In the genomic region with DNA sequence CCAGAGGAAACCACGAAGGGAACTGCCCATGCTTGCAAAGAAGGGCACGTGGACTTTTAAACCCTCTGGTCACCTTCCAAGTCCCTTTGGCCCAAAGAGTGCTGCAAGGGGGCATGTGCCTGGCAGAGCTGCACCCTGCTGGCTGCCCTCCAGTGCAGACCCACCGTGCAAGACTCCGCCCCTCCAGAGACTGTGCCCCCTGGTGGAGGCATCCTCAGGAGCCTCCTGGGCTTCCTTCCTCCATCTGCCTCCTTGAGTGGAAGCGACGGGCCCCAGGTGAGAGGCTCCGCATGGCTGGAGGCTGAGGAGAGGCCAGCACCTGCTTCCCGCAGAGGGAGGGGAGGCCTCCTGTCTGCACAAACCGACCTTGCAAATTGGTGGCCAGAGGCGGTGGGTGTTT, we compare ENCODE assay signal across 10 cellular contexts.
DNase-seq lines count a peak whose midpoint lies in the region; ATAC-seq and TF ChIP-seq lines count a peak whose summit lies in the region.
"Had no signal": no experiment of that assay in that cellular context is flagged by ENCODE, and none has a peak within 500 bp of the region (broad histone marks: within the 10 kb centered on the region; RNA-seq: fewer than 3 reads in every experiment).

No MANE protein-coding gene starts in this region.

- no peak overlapping the region for H3K27ac ChIP-seq in AG04450 (ENCODE audit: low read depth, low read length)
- no peak overlapping the region for H3K27ac ChIP-seq in HEK293 (ENCODE audit: extremely low read depth, low read depth, low read length)
- H3K27ac ChIP-seq: HL-60 had no signal

- no peak overlapping the region for H3K4me3 Mint-ChIP-seq in activated T-cell treated with anti-CD3 and anti-CD28 coated beads, Interleukin-2, amount 50 U/mL, for 24 hours

- POLR2A ChIA-PET in AG04450 (lab: Yijun Ruan, JAX): no interaction called here
- POLR2A ChIA-PET in HEK293 (lab: Yijun Ruan, JAX): no interaction called here

- H3K9me3 ChIP-seq in AG04450 (ENCODE audit: control insufficient read depth, insufficient read depth, low read length) (no peaks in the 10 kb centered on the region; the same call in 1 of the 2 replicates), HEK293 (ENCODE audit: control insufficient read depth, insufficient read depth, low read depth, low read length) (no peaks in the 10 kb centered on the region)

- H3K4me3 ChIP-seq in AG04450 (ENCODE audit: low read depth, low read length) (no peak overlapping the region), HEK293 (ENCODE audit: low read depth, low read length) (no peak overlapping the region), kidney epithelial cell (ENCODE audit: low read depth, low read length) (no peak overlapping the region)

- no peaks in the 10 kb centered on the region for H3K4me1 Mint-ChIP-seq in activated T-cell treated with anti-CD3 and anti-CD28 coated beads, Interleukin-2, amount 50 U/mL, for 24 hours (ENCODE audit: low read depth)

- no peaks in the 10 kb centered on the region for H3K9me3 Mint-ChIP-seq in activated T-cell treated with anti-CD3 and anti-CD28 coated beads, Interleukin-2, amount 50 U/mL, for 24 hours

- peaks cover 11% of the 10 kb centered on the region for H3K27me3 Mint-ChIP-seq in activated T-cell treated with anti-CD3 and anti-CD28 coated beads, Interleukin-2, amount 50 U/mL, for 24 hours

- no peak overlapping the region for H3K27ac Mint-ChIP-seq in activated T-cell treated with anti-CD3 and anti-CD28 coated beads, Interleukin-2, amount 50 U/mL, for 24 hours

- DNase-seq in AG04450 (ENCODE audit: low read depth, low spot score): no peak
- DNase-seq in activated T-cell treated with anti-CD3 and anti-CD28 coated beads, Interleukin-2, amount 50 U/mL, for 24 hours: peak; percentile 54
- DNase-seq in kidney epithelial cell (ENCODE audit: low read depth): no peak
- DNase-seq in omental fat pad (ENCODE audit: low spot score): no peak
- DNase-seq in NCI-H146 (lab: John Stamatoyannopoulos, UW): no peak
- DNase-seq in foreskin melanocyte: no peak
- DNase-seq: hippocampal formation had no signal

- CTCF ChIA-PET in AG04450 (lab: Charles Lee): interaction anchor here (0.9 kb wide), 1 partner anchor 70 kb away, joined by 3 read pairs; no protein-coding TSS in a partner anchor
- CTCF ChIA-PET in HEK293 (lab: Yijun Ruan, JAX): interaction anchor here (0.6 to 1.2 kb wide), 4 partner anchors 8 to 1927 kb away, joined by 3 read pairs; no protein-coding TSS in a partner anchor

- no peaks in the 10 kb centered on the region for H3K4me1 ChIP-seq in HEK293 (ENCODE audit: control insufficient read depth, insufficient read depth, low read length)

- ATAC-seq in omental fat pad (ENCODE audit: low FRiP score) (no peak), GM19463 (IDR thresholded peaks at IDR 0.05; ENCODE audit: unreplicated experiment) (no peak)

- H3K36me3 Mint-ChIP-seq in activated T-cell treated with anti-CD3 and anti-CD28 coated beads, Interleukin-2, amount 50 U/mL, for 24 hours (ENCODE audit: low read depth): no peaks in the 10 kb centered on the region

- TF ChIP-seq CTCF in AG04450 (IDR thresholded peaks at IDR 0.05; ENCODE audit: low read depth, low read length) (peak; percentile 22; the same call in 1 of the 2 replicates), HEK293 (tag by site-specific recombination; IDR thresholded peaks at IDR 0.05) (peak; percentile 66), kidney epithelial cell (IDR thresholded peaks at IDR 0.05; ENCODE audit: insufficient read depth, low read length, poor library complexity, severe bottlenecking) (peak; percentile 27), omental fat pad (IDR thresholded peaks at IDR 0.05) (no peak)

- H3K27me3 ChIP-seq in AG04450 (ENCODE audit: control insufficient read depth, insufficient read depth, low read length) (peaks cover 48% of the 10 kb centered on the region), kidney epithelial cell (ENCODE audit: control insufficient read depth, insufficient read depth, low read length) (peaks cover 15% of the 10 kb centered on the region)

- H3K36me3 ChIP-seq in HEK293 (ENCODE audit: control insufficient read depth in 2 of 2, insufficient read depth in 1 of 2, low read length in 2 of 2) (no peaks in the 10 kb centered on the region), kidney epithelial cell (ENCODE audit: control insufficient read depth, insufficient read depth, low read length) (no peaks in the 10 kb centered on the region)

TF ChIP-seq in HEK293, 187 proteins besides CTCF, POLR2A, EP300 and RAD21:
- TF ChIP-seq ZNF624 (tag by site-specific recombination; IDR thresholded peaks at IDR 0.05) (no peak), BCL6B (tag by site-specific recombination; IDR thresholded peaks at IDR 0.05) (no peak), ZNF335 (tag by site-specific recombination; conservative IDR thresholded peaks at IDR 0.05) (no peak), ZNF354C (tag by site-specific recombination; IDR thresholded peaks at IDR 0.05; ENCODE audit: borderline replicate concordance, low read depth) (no peak), ZNF423 (tag by site-specific recombination; IDR thresholded peaks at IDR 0.05) (0 out of 2 replicates have a peak, but pooled peaks have one; percentile 11), ZIC2 (tag by site-specific recombination; IDR thresholded peaks at IDR 0.05) (peak; percentile 77), PRDM6 (tag by site-specific recombination; IDR thresholded peaks at IDR 0.05) (no peak), GLIS1 (tag by site-specific recombination; IDR thresholded peaks at IDR 0.05) (no peak), ZNF48 (tag by site-specific recombination; IDR thresholded peaks at IDR 0.05) (no peak)
- TF ChIP-seq, protein P1, sequence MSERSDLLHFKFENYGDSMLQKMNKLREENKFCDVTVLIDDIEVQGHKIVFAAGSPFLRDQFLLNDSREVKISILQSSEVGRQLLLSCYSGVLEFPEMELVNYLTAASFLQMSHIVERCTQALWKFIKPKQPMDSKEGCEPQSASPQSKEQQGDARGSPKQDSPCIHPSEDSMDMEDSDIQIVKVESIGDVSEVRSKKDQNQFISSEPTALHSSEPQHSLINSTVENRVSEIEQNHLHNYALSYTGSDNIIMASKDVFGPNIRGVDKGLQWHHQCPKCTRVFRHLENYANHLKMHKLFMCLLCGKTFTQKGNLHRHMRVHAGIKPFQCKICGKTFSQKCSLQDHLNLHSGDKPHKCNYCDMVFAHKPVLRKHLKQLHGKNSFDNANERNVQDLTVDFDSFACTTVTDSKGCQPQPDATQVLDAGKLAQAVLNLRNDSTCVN (tag by site-specific recombination; optimal IDR thresholded peaks at IDR 0.05): no peak
- TF ChIP-seq, protein P2, sequence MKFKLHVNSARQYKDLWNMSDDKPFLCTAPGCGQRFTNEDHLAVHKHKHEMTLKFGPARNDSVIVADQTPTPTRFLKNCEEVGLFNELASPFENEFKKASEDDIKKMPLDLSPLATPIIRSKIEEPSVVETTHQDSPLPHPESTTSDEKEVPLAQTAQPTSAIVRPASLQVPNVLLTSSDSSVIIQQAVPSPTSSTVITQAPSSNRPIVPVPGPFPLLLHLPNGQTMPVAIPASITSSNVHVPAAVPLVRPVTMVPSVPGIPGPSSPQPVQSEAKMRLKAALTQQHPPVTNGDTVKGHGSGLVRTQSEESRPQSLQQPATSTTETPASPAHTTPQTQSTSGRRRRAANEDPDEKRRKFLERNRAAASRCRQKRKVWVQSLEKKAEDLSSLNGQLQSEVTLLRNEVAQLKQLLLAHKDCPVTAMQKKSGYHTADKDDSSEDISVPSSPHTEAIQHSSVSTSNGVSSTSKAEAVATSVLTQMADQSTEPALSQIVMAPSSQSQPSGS (tag by site-specific recombination; IDR thresholded peaks at IDR 0.05; ENCODE audit: low read depth): no peak

Comparison
In these comparisons a context has a peak if more than half of its experiments do, and no peak if none do; other contexts are left out.
1. CTCF ChIP-seq: peak in AG04450 (single experiment), HEK293 (single experiment) and kidney epithelial cell (single experiment); none in omental fat pad (0 of 3).